ENCODE assay signal across 1 cellular context in the genomic region with DNA sequence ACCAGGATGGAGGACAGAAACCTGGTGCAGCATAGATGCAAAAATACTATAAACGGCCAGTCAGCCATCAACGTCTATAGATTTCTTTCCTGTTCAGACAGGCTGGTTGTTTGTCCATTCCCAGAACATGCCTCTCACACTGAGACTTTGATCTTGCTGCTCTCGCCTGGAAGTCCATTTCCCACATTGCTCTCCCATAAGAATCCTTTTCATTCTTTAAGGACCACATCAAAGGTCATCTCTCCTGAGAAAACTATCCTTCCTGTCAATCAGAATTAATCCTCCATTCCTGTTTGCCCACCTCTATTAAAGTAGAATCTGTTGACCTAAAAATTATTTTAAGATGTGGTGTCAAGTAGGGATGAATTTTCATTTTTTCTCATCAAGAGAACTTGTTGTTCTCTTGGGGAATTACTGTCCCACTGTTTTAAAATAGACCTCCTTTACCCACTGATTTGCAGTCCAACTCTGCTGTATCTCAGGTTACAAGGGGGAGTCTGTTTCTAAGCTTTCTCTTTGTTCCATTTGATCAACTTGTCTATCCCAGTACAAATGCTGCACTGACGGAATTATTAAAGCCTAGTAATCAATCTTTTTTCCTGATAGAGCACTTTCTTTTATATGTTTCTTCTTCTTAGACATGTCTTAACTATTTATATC.
TF ChIP-seq lines count a peak whose summit lies in the region.

No MANE protein-coding gene starts in this region.

TF ChIP-seq in HepG2, 621 proteins besides CTCF, POLR2A, EP300 and RAD21 (continued from another document):
- TF ChIP-seq EHMT2 (IDR thresholded peaks at IDR 0.05; ENCODE audit: borderline replicate concordance, low read depth, low read length) (peak; percentile 44; the same call in 1 of the 2 replicates), MEIS2 (CRISPR knock-in tag; IDR thresholded peaks at IDR 0.05) (peak; percentile 67; the same call in 1 of the 2 replicates), DMAP1 (CRISPR knock-in tag; IDR thresholded peaks at IDR 0.05) (no peak), SP5 (CRISPR knock-in tag; IDR thresholded peaks at IDR 0.05; ENCODE audit: borderline replicate concordance, low read depth) (peak; percentile 57; the same call in 1 of the 2 replicates), GATAD2A (CRISPR knock-in tag; IDR thresholded peaks at IDR 0.05) (peak; percentile 76), ADNP (CRISPR knock-in tag; IDR thresholded peaks at IDR 0.05) (no peak), DR1 (CRISPR knock-in tag; IDR thresholded peaks at IDR 0.05) (no peak), RXRB (CRISPR knock-in tag; IDR thresholded peaks at IDR 0.05; ENCODE audit: borderline replicate concordance) (peak; percentile 52; the same call in 1 of the 2 replicates), ZNF17 (CRISPR knock-in tag; IDR thresholded peaks at IDR 0.05) (no peak), HES4 (CRISPR knock-in tag; IDR thresholded peaks at IDR 0.05; ENCODE audit: borderline replicate concordance) (no peak), ATM (IDR thresholded peaks at IDR 0.05; ENCODE audit: borderline replicate concordance) (no peak), FOSL2 (CRISPR knock-in tag; IDR thresholded peaks at IDR 0.05) (peak; percentile 42; the same call in 1 of the 2 replicates), ZNF768 (CRISPR knock-in tag; IDR thresholded peaks at IDR 0.05) (no peak), XRCC5 (optimal IDR thresholded peaks at IDR 0.05; ENCODE audit: low read length) (no peak), ZNF180 (CRISPR knock-in tag; IDR thresholded peaks at IDR 0.05; ENCODE audit: borderline replicate concordance, low read depth) (no peak), ZNF251 (CRISPR knock-in tag; IDR thresholded peaks at IDR 0.05) (no peak), GZF1 (CRISPR knock-in tag; IDR thresholded peaks at IDR 0.05) (no peak), HNF4A (CRISPR knock-in tag; IDR thresholded peaks at IDR 0.05) (peak; percentile 87), KDM2A (CRISPR knock-in tag; IDR thresholded peaks at IDR 0.05; ENCODE audit: borderline replicate concordance, low read depth) (no peak), ZKSCAN8 (CRISPR knock-in tag; IDR thresholded peaks at IDR 0.05; ENCODE audit: borderline replicate concordance) (no peak), NFIC (IDR thresholded peaks at IDR 0.05; ENCODE audit: low read length) (peak; percentile 65; the same call in 1 of the 2 replicates), ZNF296 (CRISPR knock-in tag; conservative IDR thresholded peaks at IDR 0.05) (no peak)
- TF ChIP-seq, protein P1, sequence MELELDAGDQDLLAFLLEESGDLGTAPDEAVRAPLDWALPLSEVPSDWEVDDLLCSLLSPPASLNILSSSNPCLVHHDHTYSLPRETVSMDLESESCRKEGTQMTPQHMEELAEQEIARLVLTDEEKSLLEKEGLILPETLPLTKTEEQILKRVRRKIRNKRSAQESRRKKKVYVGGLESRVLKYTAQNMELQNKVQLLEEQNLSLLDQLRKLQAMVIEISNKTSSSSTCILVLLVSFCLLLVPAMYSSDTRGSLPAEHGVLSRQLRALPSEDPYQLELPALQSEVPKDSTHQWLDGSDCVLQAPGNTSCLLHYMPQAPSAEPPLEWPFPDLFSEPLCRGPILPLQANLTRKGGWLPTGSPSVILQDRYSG (CRISPR knock-in tag; IDR thresholded peaks at IDR 0.05), result no peak
- TF ChIP-seq, protein P2, sequence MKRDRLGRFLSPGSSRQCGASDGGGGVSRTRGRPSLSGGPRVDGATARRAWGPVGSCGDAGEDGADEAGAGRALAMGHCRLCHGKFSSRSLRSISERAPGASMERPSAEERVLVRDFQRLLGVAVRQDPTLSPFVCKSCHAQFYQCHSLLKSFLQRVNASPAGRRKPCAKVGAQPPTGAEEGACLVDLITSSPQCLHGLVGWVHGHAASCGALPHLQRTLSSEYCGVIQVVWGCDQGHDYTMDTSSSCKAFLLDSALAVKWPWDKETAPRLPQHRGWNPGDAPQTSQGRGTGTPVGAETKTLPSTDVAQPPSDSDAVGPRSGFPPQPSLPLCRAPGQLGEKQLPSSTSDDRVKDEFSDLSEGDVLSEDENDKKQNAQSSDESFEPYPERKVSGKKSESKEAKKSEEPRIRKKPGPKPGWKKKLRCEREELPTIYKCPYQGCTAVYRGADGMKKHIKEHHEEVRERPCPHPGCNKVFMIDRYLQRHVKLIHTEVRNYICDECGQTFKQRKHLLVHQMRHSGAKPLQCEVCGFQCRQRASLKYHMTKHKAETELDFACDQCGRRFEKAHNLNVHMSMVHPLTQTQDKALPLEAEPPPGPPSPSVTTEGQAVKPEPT (CRISPR knock-in tag; IDR thresholded peaks at IDR 0.05; ENCODE audit: low read depth), result no peak
- TF ChIP-seq, protein P3, sequence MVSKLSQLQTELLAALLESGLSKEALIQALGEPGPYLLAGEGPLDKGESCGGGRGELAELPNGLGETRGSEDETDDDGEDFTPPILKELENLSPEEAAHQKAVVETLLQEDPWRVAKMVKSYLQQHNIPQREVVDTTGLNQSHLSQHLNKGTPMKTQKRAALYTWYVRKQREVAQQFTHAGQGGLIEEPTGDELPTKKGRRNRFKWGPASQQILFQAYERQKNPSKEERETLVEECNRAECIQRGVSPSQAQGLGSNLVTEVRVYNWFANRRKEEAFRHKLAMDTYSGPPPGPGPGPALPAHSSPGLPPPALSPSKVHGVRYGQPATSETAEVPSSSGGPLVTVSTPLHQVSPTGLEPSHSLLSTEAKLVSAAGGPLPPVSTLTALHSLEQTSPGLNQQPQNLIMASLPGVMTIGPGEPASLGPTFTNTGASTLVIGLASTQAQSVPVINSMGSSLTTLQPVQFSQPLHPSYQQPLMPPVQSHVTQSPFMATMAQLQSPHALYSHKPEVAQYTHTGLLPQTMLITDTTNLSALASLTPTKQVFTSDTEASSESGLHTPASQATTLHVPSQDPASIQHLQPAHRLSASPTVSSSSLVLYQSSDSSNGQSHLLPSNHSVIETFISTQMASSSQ (IDR thresholded peaks at IDR 0.05; ENCODE audit: low read depth), result no peak
- TF ChIP-seq, protein P3 (CRISPR knock-in tag; IDR thresholded peaks at IDR 0.05; ENCODE audit: borderline replicate concordance), result peak; percentile 35; the same call in 1 of the 2 replicates
